Comparison of ENCODE assay signal across 8 cellular contexts in the genomic region with DNA sequence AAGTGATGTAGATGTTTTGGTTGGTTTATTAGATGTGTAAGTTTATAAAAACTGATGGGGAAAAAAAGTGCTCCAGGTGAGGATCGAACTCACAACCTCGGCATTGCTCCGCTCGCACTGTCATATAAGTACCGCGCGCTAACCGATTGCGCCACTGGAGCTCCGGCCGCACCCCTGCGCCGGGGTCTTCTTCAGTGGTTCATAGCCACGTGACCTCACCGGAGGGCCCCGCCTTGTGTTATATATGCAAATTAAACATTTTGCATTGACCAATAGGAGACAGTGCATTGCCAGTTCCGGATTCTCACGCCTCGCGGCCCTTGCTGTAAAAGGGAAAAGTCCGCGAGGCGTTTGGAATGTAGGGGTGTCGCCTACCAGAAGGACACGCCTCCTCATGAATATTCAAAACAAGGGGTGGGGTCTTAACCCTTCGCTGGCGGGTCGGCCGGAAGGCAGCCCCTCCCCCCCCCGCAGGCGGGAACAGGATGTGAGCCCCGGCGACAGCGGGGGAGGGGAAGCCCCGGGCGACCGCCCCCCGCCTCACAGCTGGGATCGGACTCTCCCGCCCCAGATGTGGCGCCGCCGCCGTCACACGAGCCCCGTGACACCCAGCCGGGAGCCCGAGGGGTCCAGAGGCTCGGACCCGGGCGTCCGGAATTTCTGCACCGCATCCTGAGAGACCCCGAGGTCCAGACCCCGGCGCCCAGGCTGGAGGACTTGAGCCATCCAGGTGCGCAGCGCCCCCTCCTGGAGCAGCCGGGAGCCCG. TPM values are rescaled to one million over a fixed set of nuclear protein-coding genes. Genes with fewer than 3 reads are reported as not detected.
DNase-seq lines count a peak whose midpoint lies in the region; ATAC-seq and TF ChIP-seq lines count a peak whose summit lies in the region.

A gene with protein sequence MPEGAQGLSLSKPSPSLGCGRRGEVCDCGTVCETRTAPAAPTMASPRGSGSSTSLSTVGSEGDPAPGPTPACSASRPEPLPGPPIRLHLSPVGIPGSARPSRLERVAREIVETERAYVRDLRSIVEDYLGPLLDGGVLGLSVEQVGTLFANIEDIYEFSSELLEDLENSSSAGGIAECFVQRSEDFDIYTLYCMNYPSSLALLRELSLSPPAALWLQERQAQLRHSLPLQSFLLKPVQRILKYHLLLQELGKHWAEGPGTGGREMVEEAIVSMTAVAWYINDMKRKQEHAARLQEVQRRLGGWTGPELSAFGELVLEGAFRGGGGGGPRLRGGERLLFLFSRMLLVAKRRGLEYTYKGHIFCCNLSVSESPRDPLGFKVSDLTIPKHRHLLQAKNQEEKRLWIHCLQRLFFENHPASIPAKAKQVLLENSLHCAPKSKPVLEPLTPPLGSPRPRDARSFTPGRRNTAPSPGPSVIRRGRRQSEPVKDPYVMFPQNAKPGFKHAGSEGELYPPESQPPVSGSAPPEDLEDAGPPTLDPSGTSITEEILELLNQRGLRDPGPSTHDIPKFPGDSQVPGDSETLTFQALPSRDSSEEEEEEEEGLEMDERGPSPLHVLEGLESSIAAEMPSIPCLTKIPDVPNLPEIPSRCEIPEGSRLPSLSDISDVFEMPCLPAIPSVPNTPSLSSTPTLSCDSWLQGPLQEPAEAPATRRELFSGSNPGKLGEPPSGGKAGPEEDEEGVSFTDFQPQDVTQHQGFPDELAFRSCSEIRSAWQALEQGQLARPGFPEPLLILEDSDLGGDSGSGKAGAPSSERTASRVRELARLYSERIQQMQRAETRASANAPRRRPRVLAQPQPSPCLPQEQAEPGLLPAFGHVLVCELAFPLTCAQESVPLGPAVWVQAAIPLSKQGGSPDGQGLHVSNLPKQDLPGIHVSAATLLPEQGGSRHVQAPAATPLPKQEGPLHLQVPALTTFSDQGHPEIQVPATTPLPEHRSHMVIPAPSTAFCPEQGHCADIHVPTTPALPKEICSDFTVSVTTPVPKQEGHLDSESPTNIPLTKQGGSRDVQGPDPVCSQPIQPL (N-terminal part only) (plus strand): TSS at position 570 of the 767 bp plus-strand sequence. CDS start 1,418 bp downstream, outside the sequence.

- peak within 1 kb of the TSS; percentile 69 to 96 for H3K4me3 ChIP-seq in DND-41 (ENCODE audit: low read depth in 1 of 2, low read length in 2 of 2)
- H3K4me3 ChIP-seq in Peyer's patch, result peak within 1 kb of the TSS; percentile 62 to 96 (median 84)
- H3K4me3 ChIP-seq in muscle layer of duodenum (ENCODE audit: low read depth in 1 of 2, low read length in 2 of 2), result peak within 1 kb of the TSS; percentile 73 to 81

- H3K36me3 ChIP-seq in DND-41 (ENCODE audit: insufficient read depth, low read length), result peaks cover 42% of the 10 kb centered on the region
- H3K36me3 ChIP-seq in KOPT-K1 (ENCODE audit: insufficient read depth, low read length), result peaks cover 37% of the 10 kb centered on the region
- peaks cover 0 to 17% (median 4%) of the 10 kb centered on the region in 3 donors for H3K36me3 ChIP-seq in Peyer's patch
- H3K36me3 ChIP-seq in muscle layer of duodenum (ENCODE audit: control insufficient read depth in 1 of 2, insufficient read depth in 2 of 2, low read length in 2 of 2), result peaks cover 16 to 17% of the 10 kb centered on the region in 2 donors

- H3K27me3 ChIP-seq in DND-41 (ENCODE audit: insufficient read depth, low read length, poor library complexity) (no peaks in the 10 kb centered on the region), Peyer's patch (no peaks in the 10 kb centered on the region), muscle layer of duodenum (ENCODE audit: low read depth, low read length) (no peaks in the 10 kb centered on the region)

- peak within 1 kb of the TSS; percentile 88 for H3K9ac ChIP-seq in DND-41 (ENCODE audit: low read depth, low read length)

- H3K4me2 ChIP-seq in DND-41 (ENCODE audit: insufficient read depth, low read length), result peak within 1 kb of the TSS; percentile 66

- H3K9me3 ChIP-seq in DND-41 (ENCODE audit: insufficient read depth, low read length, severe bottlenecking) (no peaks in the 10 kb centered on the region), KOPT-K1 (ENCODE audit: insufficient read depth, low read length, poor library complexity, severe bottlenecking) (no peaks in the 10 kb centered on the region), Peyer's patch (no peaks in the 10 kb centered on the region), muscle layer of duodenum (ENCODE audit: control insufficient read depth in 1 of 2, low read length in 2 of 2) (no peaks in the 10 kb centered on the region)

- peaks cover 48% of the 10 kb centered on the region for H3K79me2 ChIP-seq in DND-41 (ENCODE audit: insufficient read depth, low read length)

- H4K20me1 ChIP-seq in DND-41 (ENCODE audit: insufficient read depth, low read length), result peaks cover 31% of the 10 kb centered on the region

- H3K27ac ChIP-seq in DND-41 (ENCODE audit: low read length) (peak within 1 kb of the TSS; percentile 86), KOPT-K1 (ENCODE audit: low read depth, low read length, poor library complexity, severe bottlenecking) (peak within 1 kb of the TSS; percentile 95), Peyer's patch (peak within 1 kb of the TSS; percentile 98 to 100 (median 100)), muscle layer of duodenum (ENCODE audit: low read length) (peak within 1 kb of the TSS; percentile 99)

- TF ChIP-seq CTCF in DND-41 (IDR thresholded peaks at IDR 0.05; ENCODE audit: borderline replicate concordance, extremely low read depth, low read length, poor library complexity, severe bottlenecking) (peak; percentile 90), Peyer's patch (IDR thresholded peaks at IDR 0.05) (peak; percentile 78 to 92 (median 90))

- ATAC-seq in DND-41 (ENCODE audit: insufficient read depth, low read depth) (peak; percentile 80), GM21737 (IDR thresholded peaks at IDR 0.05; ENCODE audit: unreplicated experiment) (peak; percentile 41), esophagus mucosa (peak; percentile 48)

- H3K4me1 ChIP-seq in DND-41 (ENCODE audit: insufficient read depth, low read length) (peaks cover 65% of the 10 kb centered on the region), Peyer's patch (peaks cover 0 to 47% (median 14%) of the 10 kb centered on the region in 4 donors), muscle layer of duodenum (ENCODE audit: control insufficient read depth in 1 of 2, insufficient read depth in 2 of 2, low read length in 2 of 2) (peaks cover 0 to 43% of the 10 kb centered on the region in 2 donors)

- DNase-seq in DND-41 (peak; percentile 99), Peyer's patch (peak; percentile 97 to 98 (median 97))
- DNase-seq in activated T-cell treated with anti-CD3 and anti-CD28 coated beads, Interleukin-2, amount 50 U/mL, for 48 hours, result peak; percentile 99
- peak; percentile 91 to 93 for DNase-seq in stimulated activated CD8-positive, alpha-beta memory T cell treated with anti-CD3 and anti-CD28 coated beads, Interleukin-7, amount 100 ng/mL, for 4 hours (ENCODE audit: low read depth in 2 of 2)

- peak within 1 kb of the TSS; percentile 59 for H2AFZ ChIP-seq in DND-41 (ENCODE audit: low read depth, low read length)

- TF ChIP-seq POLR2A in Peyer's patch (IDR thresholded peaks at IDR 0.05), result peak; percentile 84 to 93

RNA-seq across cellular contexts. Expression of the gene that starts here (rescaled TPM):
- total RNA-seq in Peyer's patch (10 to 100 TPM in 3 of 4 donors, 1 to 10 TPM in 1; 7.7 to 42.1 (median 16.1) TPM), esophagus mucosa (12.8 TPM)

Comparison
In these comparisons a context has a peak if more than half of its experiments do, and no peak if none do; other contexts are left out.
1. Peak in every context shown above with its lines: DNase-seq, ATAC-seq, H3K4me3 ChIP-seq and H3K27ac ChIP-seq.